In the genomic region with DNA sequence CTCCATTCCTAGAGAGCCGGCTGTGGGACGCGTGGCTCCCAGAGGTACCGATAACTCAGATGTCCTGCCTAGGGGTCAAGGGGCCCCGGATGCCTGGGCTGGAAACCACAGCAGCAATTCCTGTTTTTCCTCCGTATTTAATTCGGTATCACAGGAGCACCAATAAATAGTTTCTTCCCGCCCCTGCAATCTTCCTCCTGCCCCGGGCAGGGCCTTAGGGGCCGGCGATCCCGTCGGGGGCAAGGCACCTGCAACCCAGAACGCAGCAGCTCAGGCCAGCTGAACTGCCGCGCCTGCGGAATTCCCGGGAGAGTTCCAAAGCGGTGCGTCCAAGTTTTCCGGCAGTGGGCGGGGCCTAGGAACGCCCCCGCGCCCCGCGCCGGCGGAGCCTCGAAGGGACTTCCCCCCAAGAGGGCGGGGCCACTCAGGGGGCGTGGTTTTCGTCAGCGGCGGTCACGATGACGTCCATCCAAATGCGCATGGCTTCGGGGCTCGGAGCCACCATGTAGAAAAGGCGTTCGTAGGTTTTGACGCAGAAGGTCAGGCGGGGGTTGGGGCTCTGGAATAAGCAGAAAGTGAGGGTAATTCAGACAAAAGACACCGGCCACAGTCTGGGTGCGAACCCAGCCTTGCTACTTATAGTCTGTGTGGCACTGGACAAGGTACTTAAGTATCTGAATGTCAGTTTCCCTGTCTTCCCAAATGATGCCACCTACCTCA, we compare ENCODE assay signal across 8 cellular contexts. TPM values are rescaled to one million over a fixed set of nuclear protein-coding genes. Genes with fewer than 3 reads are reported as not detected.
DNase-seq lines count a peak whose midpoint lies in the region; ATAC-seq and TF ChIP-seq lines count a peak whose summit lies in the region.

No MANE protein-coding gene starts in this region.

- no peaks in the 10 kb centered on the region for H3K27me3 Mint-ChIP-seq in naive B cell

- TF ChIP-seq CTCF in Peyer's patch (IDR thresholded peaks at IDR 0.05), result no peak
- TF ChIP-seq CTCF in fibroblast of mammary gland (conservative IDR thresholded peaks at IDR 0.05; ENCODE audit: control insufficient read depth, insufficient read depth, low read depth, low read length), result no peak

- H3K4me3 Mint-ChIP-seq in naive B cell, result peak overlapping the region; percentile 75 to 92 (median 88)

- peaks cover 0 to 2% (median 0%) of the 10 kb centered on the region in 7 donors for H3K9me3 Mint-ChIP-seq in naive B cell

- TF ChIP-seq POLR2A in Peyer's patch (IDR thresholded peaks at IDR 0.05), result peak in 1 of 2 donors; percentile 39

- peak overlapping the region; percentile 59 to 80 (median 68) for H3K27ac ChIP-seq in Peyer's patch

- DNase-seq in Peyer's patch (peak; percentile 89 to 97 (median 96)), fibroblast of mammary gland (ENCODE audit: low read depth) (peak; percentile 94), naive B cell (peak; percentile 95)
- DNase-seq in activated T-helper 9 cell treated with anti-CD3 and anti-CD28 coated beads, Interleukin-2, amount 50 U/mL, for 16 hours (ENCODE audit: low read depth), result peak; percentile 92
- peak; percentile 96 for DNase-seq in stimulated activated CD8-positive, alpha-beta memory T cell treated with anti-CD3 and anti-CD28 coated beads, Interleukin-7, amount 100 ng/mL, for 24 hours (ENCODE audit: low read depth)

- H3K4me1 ChIP-seq in Peyer's patch, result no peaks in the 10 kb centered on the region

- H3K27ac Mint-ChIP-seq in naive B cell, result peak overlapping the region; percentile 97 to 100 (median 99)

- H3K9me3 ChIP-seq in Peyer's patch, result no peaks in the 10 kb centered on the region

- H3K36me3 ChIP-seq in Peyer's patch, result peaks cover 0 to 3% (median 0%) of the 10 kb centered on the region in 3 donors

- peak overlapping the region; percentile 24 to 55 (median 40) for H3K4me3 ChIP-seq in Peyer's patch
- peak overlapping the region; percentile 9 for H3K4me3 ChIP-seq in fibroblast of mammary gland (ENCODE audit: control insufficient read depth, low read depth, low read length)

- peaks cover 8 to 14% (median 14%) of the 10 kb centered on the region in 3 donors for H3K4me1 Mint-ChIP-seq in naive B cell

- H3K36me3 Mint-ChIP-seq in naive B cell, result peaks cover 0 to 8% of the 10 kb centered on the region in 2 donors

- no peaks in the 10 kb centered on the region for H3K27me3 ChIP-seq in Peyer's patch

- ATAC-seq in GM18498 (IDR thresholded peaks at IDR 0.05; ENCODE audit: unreplicated experiment) (peak; percentile 78), HG03520 (IDR thresholded peaks at IDR 0.05; ENCODE audit: unreplicated experiment) (peak; percentile 61), naive B cell (ENCODE audit: low read depth in 2 of 2) (peak; percentile 95 to 98), GM18858 (IDR thresholded peaks at IDR 0.05; ENCODE audit: unreplicated experiment) (no peak)

RNA-seq across cellular contexts. Expression of gene LYPD3, which starts 9.7 kb away (rescaled TPM):
- total RNA-seq in Peyer's patch, result under 1 TPM in 1 of 4 donors, not detected in 3; 0.67 TPM
- polyA plus RNA-seq in naive B cell (ENCODE audit: low read depth in 6 of 6), result under 1 TPM in 4 of 6 donors, not detected in 2; 0.24 to 0.90 (median 0.45) TPM

RNA-seq across cellular contexts. Expression of gene PHLDB3, which starts 29.4 kb away (rescaled TPM):
- 10 to 100 TPM; 13.0 to 23.4 (median 18.0) TPM for total RNA-seq in Peyer's patch
- polyA plus RNA-seq in naive B cell (ENCODE audit: low read depth in 6 of 6), result 1 to 10 TPM in 5 of 6 donors, under 1 TPM in 1; 0.26 to 4.2 (median 2.5) TPM

RNA-seq across cellular contexts. Expression of gene ETHE1, which starts 51.9 kb away (rescaled TPM):
- total RNA-seq in Peyer's patch, result 100 to 1,000 TPM; 115 to 252 (median 199) TPM
- 10 to 100 TPM; 15.5 to 30.7 (median 24.0) TPM for polyA plus RNA-seq in naive B cell (ENCODE audit: low read depth in 6 of 6)

RNA-seq across cellular contexts. Expression of gene ZNF575, which starts 57.8 kb away (rescaled TPM):
- total RNA-seq in Peyer's patch, result 1 to 10 TPM in 2 of 4 donors, under 1 TPM in 2; 0.53 to 1.7 (median 1.3) TPM
- polyA plus RNA-seq in naive B cell (ENCODE audit: low read depth in 6 of 6), result 1 to 10 TPM in 4 of 6 donors, under 1 TPM in 2; 0.39 to 2.2 (median 1.6) TPM
